Comparison of ENCODE assay signal across 8 cellular contexts in genomic region chr16:15682105-15682570, GRCh38. TPM values are rescaled to one million over a fixed set of nuclear protein-coding genes. Genes with fewer than 3 reads are reported as not detected.
DNase-seq lines count a peak whose midpoint lies in the region; ATAC-seq and TF ChIP-seq lines count a peak whose summit lies in the region.

No MANE protein-coding gene starts in this region.

- no peaks in the 10 kb centered on the region for H3K9me3 ChIP-seq in neutrophil

- peak; percentile 69 for DNase-seq in Calu3
- peak; percentile 35 for DNase-seq in HuH-7.5 (ENCODE audit: low spot score)
- DNase-seq in WTC11 (ENCODE audit: low spot score): peak; percentile 58
- DNase-seq in endothelial cell (ENCODE audit: low spot score): peak; percentile 49
- no peak for DNase-seq in DMS79 treated with DMSO at 0.1 percent for 48 hours (lab: John Stamatoyannopoulos, UW)
- no peak for DNase-seq in GF-D8 (lab: John Stamatoyannopoulos, UW)

- peaks cover 21% of the 10 kb centered on the region for H3K36me3 Mint-ChIP-seq in Calu3 (ENCODE audit: insufficient read depth, unreplicated experiment)
- H3K36me3 Mint-ChIP-seq in WTC11: peaks cover 20% of the 10 kb centered on the region
- H3K36me3 Mint-ChIP-seq in endothelial cell (ENCODE audit: low read depth, unreplicated experiment): peaks cover 6% of the 10 kb centered on the region

- peak overlapping the region; percentile 44 for H3K27ac ChIP-seq in neutrophil

- peak; percentile 76 for ATAC-seq in WTC11
- ATAC-seq in GM18517 (IDR thresholded peaks at IDR 0.05; ENCODE audit: unreplicated experiment): no peak

- H3K9me3 Mint-ChIP-seq in Calu3 (ENCODE audit: low read depth, unreplicated experiment): no peaks in the 10 kb centered on the region
- no peaks in the 10 kb centered on the region for H3K9me3 Mint-ChIP-seq in WTC11
- H3K9me3 Mint-ChIP-seq in endothelial cell (ENCODE audit: unreplicated experiment): no peaks in the 10 kb centered on the region

- TF ChIP-seq CTCF in Calu3 (IDR thresholded peaks at IDR 0.05; ENCODE audit: unreplicated experiment) (peak; percentile 53), WTC11 (IDR thresholded peaks at IDR 0.05) (no peak), endothelial cell (IDR thresholded peaks at IDR 0.05; ENCODE audit: unreplicated experiment) (peak; percentile 60), neutrophil (IDR thresholded peaks at IDR 0.05) (peak; percentile 58)

- H3K27me3 Mint-ChIP-seq in Calu3 (ENCODE audit: unreplicated experiment) (no peaks in the 10 kb centered on the region), WTC11 (ENCODE audit: low read depth) (no peaks in the 10 kb centered on the region), endothelial cell (ENCODE audit: unreplicated experiment) (peaks cover 2% of the 10 kb centered on the region)

- H3K4me1 ChIP-seq in neutrophil (ENCODE audit: control insufficient read depth in 1 of 2, insufficient read depth in 1 of 2, low read depth in 1 of 2, low read length in 1 of 2): no peaks in the 10 kb centered on the region

- POLR2A ChIA-PET in WTC11 (lab: Charles Lee): no interaction called here

- peaks cover 92% of the 10 kb centered on the region for H3K36me3 ChIP-seq in neutrophil

- no peak overlapping the region for H3K4me3 ChIP-seq in neutrophil (ENCODE audit: low read depth in 1 of 2, low read length in 1 of 2)

- H3K4me3 Mint-ChIP-seq in Calu3 (ENCODE audit: low read depth, unreplicated experiment) (no peak overlapping the region), WTC11 (no peak overlapping the region), endothelial cell (ENCODE audit: unreplicated experiment) (no peak overlapping the region)

- intact Hi-C loops in Calu3 (cut with micrococcal nuclease; ENCODE audit: unreplicated experiment): loop anchor here (10.0 kb wide), 1 partner anchor 57 kb away; no protein-coding TSS in a partner anchor

- no peaks in the 10 kb centered on the region for H3K4me1 Mint-ChIP-seq in Calu3 (ENCODE audit: low read depth, unreplicated experiment)
- 0 out of 2 replicates have a peak, but pooled peaks cover 3% of the 10 kb centered on the region for H3K4me1 Mint-ChIP-seq in WTC11
- no peaks in the 10 kb centered on the region for H3K4me1 Mint-ChIP-seq in endothelial cell (ENCODE audit: unreplicated experiment)

- no peaks in the 10 kb centered on the region for H3K27me3 ChIP-seq in neutrophil

- no TSS peak for BruUV-seq in Calu3 (replicated peaks; lab: Mats Ljungman, UMichigan)

- CTCF ChIA-PET in Calu3 (lab: Charles Lee) (interaction anchor here (0.6 to 0.9 kb wide), 2 partner anchors 40 to 91 kb away, joined by 3 to 4 read pairs; no protein-coding TSS in a partner anchor), WTC11 (lab: Charles Lee) (interaction anchor here (0.6 to 3.0 kb wide), 16 partner anchors 10 to 62 kb away, joined by 3 to 12 read pairs (median 4); partner anchors contain the start of gene MARF1)

- H3K27ac Mint-ChIP-seq in Calu3 (ENCODE audit: unreplicated experiment) (peak overlapping the region; percentile 30), WTC11 (peak overlapping the region; percentile 26; the same call in 1 of the 2 replicates), endothelial cell (ENCODE audit: unreplicated experiment) (no peak overlapping the region)

TF ChIP-seq in WTC11, 78 proteins besides CTCF, POLR2A, EP300 and RAD21:
- TF ChIP-seq USF2 (CRISPR knock-in tag; IDR thresholded peaks at IDR 0.05) (peak; percentile 11; the same call in 1 of the 2 replicates), JAZF1 (CRISPR knock-in tag; IDR thresholded peaks at IDR 0.05) (no peak)

RNA-seq across cellular contexts. Expression of gene NDE1, which starts 32.1 kb away (rescaled TPM):
- total RNA-seq in Calu3 (2022): 66.0 and 71.1 TPM in 2 replicates
- 38.4 to 43.5 TPM (median 39.4 TPM) in 3 replicates for total RNA-seq in WTC11 (2021)
- 24.1 TPM for total RNA-seq in endothelial cell (ENCODE audit: unreplicated experiment)

RNA-seq across cellular contexts. Expression of gene MARF1, which starts 39.2 kb away (rescaled TPM):
- total RNA-seq in Calu3 (2022): 57.6 and 61.3 TPM in 2 replicates
- 26.2 to 31.9 TPM (median 28.5 TPM) in 3 replicates for total RNA-seq in WTC11 (2021)
- total RNA-seq in endothelial cell (ENCODE audit: unreplicated experiment): 55.2 TPM

Comparison
In these comparisons a context has a peak if more than half of its experiments do, and no peak if none do; other contexts are left out.
1. DNase-seq: peak in Calu3 (single experiment), HuH-7.5 (single experiment), WTC11 (single experiment) and endothelial cell (single experiment); none in DMS79 treated with DMSO at 0.1 percent for 48 hours (single experiment) and GF-D8 (single experiment).